Comparison of ENCODE assay signal across 11 cellular contexts in genomic region chr7:51187941-51188340, GRCh38.
DNase-seq lines count a peak whose midpoint lies in the region; ATAC-seq and TF ChIP-seq lines count a peak whose summit lies in the region.
"Had no signal": no experiment of that assay in that cellular context is flagged by ENCODE, and none has a peak within 500 bp of the region (broad histone marks: within the 10 kb centered on the region; RNA-seq: fewer than 3 reads in every experiment).

No MANE protein-coding gene starts in this region.

- H3K79me1 ChIP-seq in neuronal stem cell (ENCODE audit: low read depth, low read length), result no peaks in the 10 kb centered on the region

- peak overlapping the region; percentile 73 for H2BK15ac ChIP-seq in neuronal stem cell (ENCODE audit: low read length)

- H2AK5ac ChIP-seq in neuronal stem cell (ENCODE audit: low read depth, low read length), result no peak overlapping the region

- H3K27me3 Mint-ChIP-seq in endothelial cell (ENCODE audit: unreplicated experiment), result peaks cover 3% of the 10 kb centered on the region

- H3K27me3 ChIP-seq in neuronal stem cell (ENCODE audit: control insufficient read depth in 3 of 3, insufficient read depth in 3 of 3, low read depth in 1 of 3, low read length in 3 of 3), result no peaks in the 10 kb centered on the region
- H3K27me3 ChIP-seq: stomach had no signal

- no peak overlapping the region for H3K27ac ChIP-seq in neuronal stem cell (replicated peaks; ENCODE audit: low read length)
- H3K27ac ChIP-seq: neutrophil, stomach had no signal

- no peak overlapping the region for H3K4me3 ChIP-seq in neuronal stem cell (ENCODE audit: low read length in 2 of 2)
- H3K4me3 ChIP-seq: stomach had no signal

- no peaks in the 10 kb centered on the region for H3K36me3 ChIP-seq in neuronal stem cell (replicated peaks in 1 of 2; ENCODE audit: control insufficient read depth in 2 of 2, insufficient read depth in 2 of 2, low read length in 2 of 2)
- H3K36me3 ChIP-seq: neutrophil had no signal

- H4K91ac ChIP-seq in neuronal stem cell (ENCODE audit: low read depth, low read length, poor library complexity), result no peak overlapping the region

- H3K14ac ChIP-seq in neuronal stem cell (ENCODE audit: low read length), result peak overlapping the region; percentile 32

- H3K9ac ChIP-seq in neuronal stem cell (ENCODE audit: low read depth, low read length, poor library complexity), result no peak overlapping the region

- peak overlapping the region; percentile 63 for H3K18ac ChIP-seq in neuronal stem cell (ENCODE audit: low read length)

- no peaks in the 10 kb centered on the region for H3K9me3 ChIP-seq in neuronal stem cell (replicated peaks in 1 of 2; ENCODE audit: control insufficient read depth in 2 of 2, insufficient read depth in 1 of 2, low read depth in 1 of 2, low read length in 2 of 2)
- H3K9me3 ChIP-seq: neutrophil, stomach had no signal

- peak overlapping the region; percentile 43 for H4K8ac ChIP-seq in neuronal stem cell (ENCODE audit: low read depth, low read length)

- H3K9me3 Mint-ChIP-seq in endothelial cell (ENCODE audit: unreplicated experiment), result no peaks in the 10 kb centered on the region
- H3K9me3 Mint-ChIP-seq: activated T-helper 1 cell treated with anti-CD3 and anti-CD28 coated beads, Interleukin-12 subunit alpha, Interleukin-12 subunit beta, Interleukin-2, Interleukin-4 antibody, amounts not matched to agents 30 ng/mL and 10 ng/mL and 1 ng/mL, durations not matched to agents 14 hours and 24 hours and 36 hours had no signal

- no peak overlapping the region for H2AFZ ChIP-seq in neuronal stem cell (ENCODE audit: low read length)

- H2BK120ac ChIP-seq in neuronal stem cell (ENCODE audit: low read depth, low read length), result no peak overlapping the region

- no peak for ATAC-seq in HG03025 (IDR thresholded peaks at IDR 0.05; ENCODE audit: low FRiP score, unreplicated experiment)

- H3K4ac ChIP-seq in neuronal stem cell (ENCODE audit: low read length), result no peak overlapping the region

- no peak overlapping the region for H3K4me3 Mint-ChIP-seq in endothelial cell (ENCODE audit: unreplicated experiment)
- H3K4me3 Mint-ChIP-seq: activated T-helper 1 cell treated with anti-CD3 and anti-CD28 coated beads, Interleukin-12 subunit alpha, Interleukin-12 subunit beta, Interleukin-2, Interleukin-4 antibody, amounts not matched to agents 30 ng/mL and 10 ng/mL and 1 ng/mL, durations not matched to agents 14 hours and 24 hours and 36 hours had no signal

- H3K4me1 ChIP-seq in neuronal stem cell (ENCODE audit: control insufficient read depth in 2 of 2, insufficient read depth in 1 of 2, low read depth in 1 of 2, low read length in 2 of 2), result peaks cover 0 to 2% of the 10 kb centered on the region in 2 donors

- H3K4me2 ChIP-seq in neuronal stem cell (ENCODE audit: insufficient read depth, low read length, poor library complexity, severe bottlenecking), result no peak overlapping the region

- no peak overlapping the region for H2BK12ac ChIP-seq in neuronal stem cell (ENCODE audit: low read length)

- DNase-seq in DMS 273 (lab: John Stamatoyannopoulos, UW; ENCODE audit: unreplicated experiment) (peak; percentile 91), NCI-H510A treated with DMSO at 0.1 percent for 48 hours (lab: John Stamatoyannopoulos, UW) (peak; percentile 35), endothelial cell (ENCODE audit: low spot score) (peak; percentile 60), neuronal stem cell (ENCODE audit: low spot score) (peak; percentile 44), NCI-H345 treated with DMSO at 0.1 percent for 48 hours (lab: John Stamatoyannopoulos, UW; ENCODE audit: unreplicated experiment) (no peak), SIG-M5 treated with dmso at 0.1 percent for 504 hours (lab: John Stamatoyannopoulos, UW; ENCODE audit: unreplicated experiment) (no peak), GM20000 (ENCODE audit: low spot score) (no peak)
- DNase-seq: stomach had no signal

- H3K36me3 Mint-ChIP-seq in endothelial cell (ENCODE audit: low read depth, unreplicated experiment), result no peaks in the 10 kb centered on the region

- no peaks in the 10 kb centered on the region for H3K4me1 Mint-ChIP-seq in endothelial cell (ENCODE audit: unreplicated experiment)

- H3K23ac ChIP-seq in neuronal stem cell (ENCODE audit: low read depth, low read length, poor library complexity), result peak overlapping the region; percentile 18

- no peak overlapping the region for H2BK5ac ChIP-seq in neuronal stem cell (ENCODE audit: low read length)

- TF ChIP-seq CTCF in endothelial cell (IDR thresholded peaks at IDR 0.05; ENCODE audit: unreplicated experiment) (no peak), GM20000 (IDR thresholded peaks at IDR 0.05; ENCODE audit: extremely low read depth, missing control alignments) (no peak)

- WGBS in neuronal stem cell (ENCODE audit: extremely low coverage in 2 of 2, insufficient read length in 2 of 2, insufficient replicate concordance in 1 of 2), 2 donors, result no CpG with 5 or more reads among the region's 6 CpGs

- H3K27ac Mint-ChIP-seq in endothelial cell (ENCODE audit: unreplicated experiment), result no peak overlapping the region
- H3K27ac Mint-ChIP-seq: activated T-helper 1 cell treated with anti-CD3 and anti-CD28 coated beads, Interleukin-12 subunit alpha, Interleukin-12 subunit beta, Interleukin-2, Interleukin-4 antibody, amounts not matched to agents 30 ng/mL and 10 ng/mL and 1 ng/mL, durations not matched to agents 14 hours and 24 hours and 36 hours had no signal

Comparison
In these comparisons a context has a peak if more than half of its experiments do, and no peak if none do; other contexts are left out.
1. DNase-seq: peak in DMS 273 (single experiment), NCI-H510A treated with DMSO at 0.1 percent for 48 hours (single experiment), endothelial cell (single experiment) and neuronal stem cell (single experiment); none in NCI-H345 treated with DMSO at 0.1 percent for 48 hours (single experiment), SIG-M5 treated with dmso at 0.1 percent for 504 hours (single experiment) and GM20000 (single experiment).